9 cellular contexts compared by ENCODE assay signal in genomic region chr7:141975806-141976523, GRCh38. TPM values are rescaled to one million over a fixed set of nuclear protein-coding genes. Genes with fewer than 3 reads are reported as not detected.
DNase-seq lines count a peak whose midpoint lies in the region; ATAC-seq and TF ChIP-seq lines count a peak whose summit lies in the region.
"Had no signal": no experiment of that assay in that cellular context is flagged by ENCODE, and none has a peak within 500 bp of the region (broad histone marks: within the 10 kb centered on the region; RNA-seq: fewer than 3 reads in every experiment).

No MANE protein-coding gene starts in this region.

- no peaks in the 10 kb centered on the region for H3K27me3 ChIP-seq in Peyer's patch
- no peaks in the 10 kb centered on the region for H3K27me3 ChIP-seq in subcutaneous abdominal adipose tissue (ENCODE audit: control insufficient read depth in 5 of 5, insufficient read depth in 4 of 5, low read length in 5 of 5)

- H3K4me3 Mint-ChIP-seq in activated T-helper 1 cell treated with anti-CD3 and anti-CD28 coated beads, Interleukin-12 subunit alpha, Interleukin-12 subunit beta, Interleukin-2, Interleukin-4 antibody, amounts not matched to agents 30 ng/mL and 10 ng/mL and 1 ng/mL, durations not matched to agents 14 hours and 24 hours and 36 hours: peak overlapping the region; percentile 73
- peak overlapping the region; percentile 54 for H3K4me3 Mint-ChIP-seq in neural crest cell

- H3K9me3 Mint-ChIP-seq in activated T-helper 1 cell treated with anti-CD3 and anti-CD28 coated beads, Interleukin-12 subunit alpha, Interleukin-12 subunit beta, Interleukin-2, Interleukin-4 antibody, amounts not matched to agents 30 ng/mL and 10 ng/mL and 1 ng/mL, durations not matched to agents 14 hours and 24 hours and 36 hours: no peaks in the 10 kb centered on the region
- H3K9me3 Mint-ChIP-seq in neural crest cell: no peaks in the 10 kb centered on the region

- H3K27ac ChIP-seq in Peyer's patch: peak overlapping the region in 2 of 4 donors; percentile 5 to 40
- no peak overlapping the region for H3K27ac ChIP-seq in subcutaneous abdominal adipose tissue (ENCODE audit: low read depth, low read length)

- H3K4me1 Mint-ChIP-seq in activated T-helper 1 cell treated with anti-CD3 and anti-CD28 coated beads, Interleukin-12 subunit alpha, Interleukin-12 subunit beta, Interleukin-2, Interleukin-4 antibody, amounts not matched to agents 30 ng/mL and 10 ng/mL and 1 ng/mL, durations not matched to agents 14 hours and 24 hours and 36 hours (ENCODE audit: low read depth): peaks cover 12% of the 10 kb centered on the region
- peaks cover 10% of the 10 kb centered on the region for H3K4me1 Mint-ChIP-seq in neural crest cell

- peak in 4 of 6 experiments; percentile 67 to 96 (median 93) for TF ChIP-seq CTCF in Peyer's patch (IDR thresholded peaks at IDR 0.05)
- TF ChIP-seq CTCF in fibroblast of villous mesenchyme (IDR thresholded peaks at IDR 0.05; ENCODE audit: insufficient read depth, low read depth, low read length): peak; percentile 55
- TF ChIP-seq CTCF in neural crest cell (conservative IDR thresholded peaks at IDR 0.05): peak; percentile 97

- peak; percentile 80 for ATAC-seq in GM21515 (IDR thresholded peaks at IDR 0.05; ENCODE audit: unreplicated experiment)

- intact Hi-C loops in activated T-helper 1 cell treated with anti-CD3 and anti-CD28 coated beads, Interleukin-12 subunit alpha, Interleukin-12 subunit beta, Interleukin-2, Interleukin-4 antibody, amounts not matched to agents 30 ng/mL and 10 ng/mL and 1 ng/mL, durations not matched to agents 14 hours and 24 hours and 36 hours (cut with micrococcal nuclease): loop anchor here (1.0 to 10.0 kb wide), 4 partner anchors 213 to 1031 kb away; no protein-coding TSS in a partner anchor

- H3K36me3 ChIP-seq in Peyer's patch: no peaks in the 10 kb centered on the region
- no peaks in the 10 kb centered on the region for H3K36me3 ChIP-seq in subcutaneous abdominal adipose tissue (ENCODE audit: control insufficient read depth in 5 of 5, insufficient read depth in 5 of 5, low read length in 5 of 5)

- H3K27ac Mint-ChIP-seq in activated T-helper 1 cell treated with anti-CD3 and anti-CD28 coated beads, Interleukin-12 subunit alpha, Interleukin-12 subunit beta, Interleukin-2, Interleukin-4 antibody, amounts not matched to agents 30 ng/mL and 10 ng/mL and 1 ng/mL, durations not matched to agents 14 hours and 24 hours and 36 hours: no peak overlapping the region
- H3K27ac Mint-ChIP-seq in neural crest cell (ENCODE audit: unreplicated experiment): peak overlapping the region; percentile 43

- DNase-seq in D341Med (ENCODE audit: low spot score) (peak; percentile 88), HuH-7.5 (ENCODE audit: low spot score) (peak; percentile 55), Peyer's patch (peak; percentile 46 to 92 (median 87)), fibroblast of villous mesenchyme (ENCODE audit: low read depth) (peak; percentile 3), neural crest cell (ENCODE audit: low read depth, low spot score) (peak; percentile 91)
- DNase-seq in activated T-helper 1 cell treated with anti-CD3 and anti-CD28 coated beads, Interleukin-12 subunit alpha, Interleukin-12 subunit beta, Interleukin-2, Interleukin-4 antibody, amounts not matched to agents 30 ng/mL and 10 ng/mL and 1 ng/mL, durations not matched to agents 14 hours and 24 hours and 36 hours (ENCODE audit: low spot score): peak; percentile 34

- peak overlapping the region in 3 of 4 donors; percentile 9 to 52 (median 43) for H3K4me3 ChIP-seq in Peyer's patch
- H3K4me3 ChIP-seq in fibroblast of villous mesenchyme (ENCODE audit: low read depth, low read length): no peak overlapping the region
- H3K4me3 ChIP-seq in subcutaneous abdominal adipose tissue (ENCODE audit: low read depth in 1 of 5, low read length in 5 of 5): peak overlapping the region; percentile 30 to 56 (median 54)

- H3K27me3 Mint-ChIP-seq in activated T-helper 1 cell treated with anti-CD3 and anti-CD28 coated beads, Interleukin-12 subunit alpha, Interleukin-12 subunit beta, Interleukin-2, Interleukin-4 antibody, amounts not matched to agents 30 ng/mL and 10 ng/mL and 1 ng/mL, durations not matched to agents 14 hours and 24 hours and 36 hours (ENCODE audit: insufficient read depth): no peaks in the 10 kb centered on the region
- H3K27me3 Mint-ChIP-seq in neural crest cell (ENCODE audit: low read depth): peaks cover 21% of the 10 kb centered on the region

- H3K9me3 ChIP-seq in Peyer's patch (no peaks in the 10 kb centered on the region), subcutaneous abdominal adipose tissue (ENCODE audit: control insufficient read depth in 5 of 5, low read length in 5 of 5) (no peaks in the 10 kb centered on the region)

- no peaks in the 10 kb centered on the region for H3K36me3 Mint-ChIP-seq in activated T-helper 1 cell treated with anti-CD3 and anti-CD28 coated beads, Interleukin-12 subunit alpha, Interleukin-12 subunit beta, Interleukin-2, Interleukin-4 antibody, amounts not matched to agents 30 ng/mL and 10 ng/mL and 1 ng/mL, durations not matched to agents 14 hours and 24 hours and 36 hours (ENCODE audit: low read depth)
- no peaks in the 10 kb centered on the region for H3K36me3 Mint-ChIP-seq in neural crest cell (ENCODE audit: low read depth)

- H3K4me1 ChIP-seq in Peyer's patch (peaks cover 0 to 7% (median 0%) of the 10 kb centered on the region in 4 donors), subcutaneous abdominal adipose tissue (ENCODE audit: control insufficient read depth in 5 of 5, insufficient read depth in 5 of 5, low read length in 5 of 5) (peaks cover 0 to 6% (median 5%) of the 10 kb centered on the region in 5 donors)

- TF ChIP-seq POLR2A in Peyer's patch (IDR thresholded peaks at IDR 0.05): no peak

- peak overlapping the region in 1 of 5 donors; percentile 20 for H3K9ac ChIP-seq in subcutaneous abdominal adipose tissue (ENCODE audit: low read length in 5 of 5)

RNA-seq across cellular contexts. Expression of gene TAS2R38, which starts 2.4 kb away (rescaled TPM):
- 1 to 10 TPM in 2 of 4 donors, not detected in 2; 1.3 to 2.7 TPM for total RNA-seq in Peyer's patch
- not detected in 2 replicates for total RNA-seq in activated T-helper 1 cell treated with anti-CD3 and anti-CD28 coated beads, Interleukin-12 subunit alpha, Interleukin-12 subunit beta, Interleukin-2, Interleukin-4 antibody, amounts not matched to agents 30 ng/mL and 10 ng/mL and 1 ng/mL, durations not matched to agents 14 hours and 24 hours and 36 hours
- not detected in 2 replicates for total RNA-seq in fibroblast of villous mesenchyme
- not detected in 2 replicates for total RNA-seq in neural crest cell
- total RNA-seq: subcutaneous adipose tissue had no signal

RNA-seq across cellular contexts. Expression of gene MGAM, which starts 19.7 kb away (rescaled TPM):
- total RNA-seq in Peyer's patch (100 to 1,000 TPM in 3 of 4 donors, 1 to 10 TPM in 1; 9.1 to 922 (median 596) TPM), fibroblast of villous mesenchyme (0.32 and 11.7 TPM in 2 replicates), neural crest cell (0.59 and 1.2 TPM in 2 replicates)
- total RNA-seq in activated T-helper 1 cell treated with anti-CD3 and anti-CD28 coated beads, Interleukin-12 subunit alpha, Interleukin-12 subunit beta, Interleukin-2, Interleukin-4 antibody, amounts not matched to agents 30 ng/mL and 10 ng/mL and 1 ng/mL, durations not matched to agents 14 hours and 24 hours and 36 hours: not detected in 2 replicates

RNA-seq across cellular contexts. Expression of gene CLEC5A, which starts 29.2 kb away (rescaled TPM):
- total RNA-seq in Peyer's patch: not detected
- total RNA-seq in activated T-helper 1 cell treated with anti-CD3 and anti-CD28 coated beads, Interleukin-12 subunit alpha, Interleukin-12 subunit beta, Interleukin-2, Interleukin-4 antibody, amounts not matched to agents 30 ng/mL and 10 ng/mL and 1 ng/mL, durations not matched to agents 14 hours and 24 hours and 36 hours: not detected in 2 replicates
- not detected in 2 replicates for total RNA-seq in fibroblast of villous mesenchyme
- total RNA-seq in neural crest cell: not detected in 2 replicates

RNA-seq across cellular contexts. Expression of gene OR9A4, which starts 59.8 kb away (rescaled TPM):
- total RNA-seq in Peyer's patch (not detected), fibroblast of villous mesenchyme (not detected in 2 replicates), neural crest cell (not detected in 2 replicates)
- total RNA-seq in activated T-helper 1 cell treated with anti-CD3 and anti-CD28 coated beads, Interleukin-12 subunit alpha, Interleukin-12 subunit beta, Interleukin-2, Interleukin-4 antibody, amounts not matched to agents 30 ng/mL and 10 ng/mL and 1 ng/mL, durations not matched to agents 14 hours and 24 hours and 36 hours: not detected in 2 replicates
- total RNA-seq: subcutaneous adipose tissue had no signal

Comparison
In these comparisons a context has a peak if more than half of its experiments do, and no peak if none do; other contexts are left out.
1. DNase-seq: peak in every context shown above with its lines; median percentile 91 in neural crest cell; 88 in D341Med; 87 in Peyer's patch; 55 in HuH-7.5; 34 in activated T-helper 1 cell treated with anti-CD3 and anti-CD28 coated beads, Interleukin-12 subunit alpha, Interleukin-12 subunit beta, Interleukin-2, Interleukin-4 antibody, amounts not matched to agents 30 ng/mL and 10 ng/mL and 1 ng/mL, durations not matched to agents 14 hours and 24 hours and 36 hours; 3 in fibroblast of villous mesenchyme.